Comparison of ENCODE assay signal across 1 cellular context in genomic region chr4:82865592-82865991, GRCh38.
TF ChIP-seq lines count a peak whose summit lies in the region.

No MANE protein-coding gene starts in this region.

TF ChIP-seq in GM12878, 131 proteins besides CTCF, POLR2A, EP300 and RAD21 (continued from another document):
- TF ChIP-seq PBX3 (IDR thresholded peaks at IDR 0.05; ENCODE audit: insufficient replicate concordance, low read depth, low read length) (no peak), RELA (IDR thresholded peaks at IDR 0.05; ENCODE audit: borderline replicate concordance, partially characterized antibody) (no peak), SIX5 (IDR thresholded peaks at IDR 0.05; ENCODE audit: low read depth, low read length, severe bottlenecking) (no peak), CEBPB (IDR thresholded peaks at IDR 0.05; ENCODE audit: borderline replicate concordance in 1 of 2, low read depth in 2 of 2, low read length in 2 of 2) (0 out of 4 replicates have a peak, but pooled peaks of 1 of the 2 experiments have one; percentile 31)
